In genomic region chr12:26156201-26156871, GRCh38 we compare ENCODE assay signal across 11 cellular contexts. TPM values are rescaled to one million over a fixed set of nuclear protein-coding genes. Genes with fewer than 3 reads are reported as not detected.
DNase-seq lines count a peak whose midpoint lies in the region; ATAC-seq and TF ChIP-seq lines count a peak whose summit lies in the region.
"Had no signal": no experiment of that assay in that cellular context is flagged by ENCODE, and none has a peak within 500 bp of the region (broad histone marks: within the 10 kb centered on the region; RNA-seq: fewer than 3 reads in every experiment).

No MANE protein-coding gene starts in this region.

- TF ChIP-seq CTCF in NB4 (IDR thresholded peaks at IDR 0.05; ENCODE audit: low read depth, low read length) (no peak), spleen (IDR thresholded peaks at IDR 0.05 in 8 of 11, conservative IDR thresholded peaks at IDR 0.05 in 3 of 11) (no peak), esophagus squamous epithelium (IDR thresholded peaks at IDR 0.05) (no peak)

- DNase-seq in GM19238 (ENCODE audit: insufficient read length, low spot score) (peak; percentile 41), NB4 (ENCODE audit: low read depth) (peak; percentile 31), spleen (no peak), esophagus squamous epithelium (lab: John Stamatoyannopoulos, UW) (no peak), NCI-H146 (lab: John Stamatoyannopoulos, UW) (no peak), NCI-H2029 (lab: John Stamatoyannopoulos, UW) (no peak)
- DNase-seq: right lobe of liver, T-cell had no signal

- H3K4me3 ChIP-seq in NB4 (ENCODE audit: low read depth, low read length) = no peak overlapping the region
- H3K4me3 ChIP-seq in spleen = peak overlapping the region in 1 of 8 donors; percentile 18
- H3K4me3 ChIP-seq in esophagus squamous epithelium = no peak overlapping the region
- H3K4me3 ChIP-seq: ascending aorta, right lobe of liver had no signal

- 55 to 67% (median 58%) methylated on average over 17 of the region's 17 CpGs for WGBS in spleen, 5 donors
- 79 to 80% methylated on average over 17 of the region's 17 CpGs for WGBS in esophagus squamous epithelium, 2 donors

- no peak for TF ChIP-seq POLR2A in NB4 (IDR thresholded peaks at IDR 0.05; ENCODE audit: extremely low read depth, insufficient read length)
- peak in 1 of 3 donors; percentile 10 for TF ChIP-seq POLR2A in spleen (IDR thresholded peaks at IDR 0.05)
- TF ChIP-seq POLR2A in esophagus squamous epithelium (IDR thresholded peaks at IDR 0.05) = no peak

- ATAC-seq in HG02884 (IDR thresholded peaks at IDR 0.05; ENCODE audit: unreplicated experiment) = peak; percentile 87

- H3K27me3 ChIP-seq in spleen (replicated peaks in 1 of 7) (no peaks in the 10 kb centered on the region), esophagus squamous epithelium (no peaks in the 10 kb centered on the region)
- H3K27me3 ChIP-seq: ascending aorta, right lobe of liver had no signal

- H3K4me1 ChIP-seq in spleen (peaks cover 0 to 51% (median 18%) of the 10 kb centered on the region in 6 donors), esophagus squamous epithelium (peaks cover 0 to 11% (median 4%) of the 10 kb centered on the region in 3 donors)
- H3K4me1 ChIP-seq: right lobe of liver had no signal

- H3K36me3 ChIP-seq in spleen (no peaks in the 10 kb centered on the region), esophagus squamous epithelium (no peaks in the 10 kb centered on the region)
- H3K36me3 ChIP-seq: ascending aorta, right lobe of liver had no signal

- H3K27ac ChIP-seq in spleen (peak overlapping the region; percentile 30 to 87 (median 72)), esophagus squamous epithelium (no peak overlapping the region)
- H3K27ac ChIP-seq: ascending aorta, HL-60, right lobe of liver had no signal

- intact Hi-C loops in spleen (cut with DNase I; ENCODE audit: low total_unique reads) (no loop called here), esophagus squamous epithelium (cut with DNase I) (no loop called here)

- H3K9me3 ChIP-seq in spleen (no peaks in the 10 kb centered on the region), esophagus squamous epithelium (no peaks in the 10 kb centered on the region)
- H3K9me3 ChIP-seq: ascending aorta, right lobe of liver had no signal

RNA-seq across cellular contexts. Expression of gene BHLHE41, which starts 31.5 kb away (rescaled TPM):
- 10 to 100 TPM in 6 of 7 donors, 1 to 10 TPM in 1; 7.2 to 46.9 (median 27.0) TPM for total RNA-seq in spleen
- 10 to 100 TPM in 2 of 3 donors, 1 to 10 TPM in 1; 8.7 to 22.9 (median 19.5) TPM for polyA plus RNA-seq in spleen
- total RNA-seq in esophagus squamous epithelium = 10 to 100 TPM in 1 of 4 donors, 1 to 10 TPM in 2, under 1 TPM in 1; 0.48 to 14.3 (median 1.7) TPM

RNA-seq across cellular contexts. Expression of gene SSPN, which starts 39.0 kb away (rescaled TPM):
- total RNA-seq in spleen = 10 to 100 TPM in 5 of 7 donors, 1 to 10 TPM in 2; 6.4 to 46.6 (median 11.8) TPM
- 1 to 10 TPM; 2.7 to 7.0 (median 3.1) TPM for polyA plus RNA-seq in spleen
- total RNA-seq in esophagus squamous epithelium = 10 to 100 TPM in 1 of 4 donors, 1 to 10 TPM in 2, under 1 TPM in 1; 0.99 to 11.3 (median 3.1) TPM

Comparison
In these comparisons a context has a peak if more than half of its experiments do, and no peak if none do; other contexts are left out.
1. DNase-seq: peak in GM19238 (single experiment) and NB4 (single experiment); none in spleen (single experiment), esophagus squamous epithelium (single experiment), NCI-H146 (single experiment) and NCI-H2029 (single experiment).
2. H3K27ac ChIP-seq: peak in spleen (8 of 8); none in esophagus squamous epithelium (0 of 4).